ENCODE assay signal across 8 cellular contexts in genomic region chr19:13441810-13442512, GRCh38.
DNase-seq lines count a peak whose midpoint lies in the region; ATAC-seq and TF ChIP-seq lines count a peak whose summit lies in the region.

No MANE protein-coding gene starts in this region.

- DNase-seq in CD4-positive, CD25-positive, alpha-beta regulatory T cell = peak; percentile 3 to 33 (median 30)
- peak; percentile 71 for DNase-seq in Karpas-422
- DNase-seq in activated CD4-positive, alpha-beta memory T cell treated with anti-CD3 and anti-CD28 coated beads for 36 hours = peak; percentile 52
- DNase-seq in fibroblast of lung (ENCODE audit: low read depth in 2 of 2) = peak; percentile 37 to 38
- DNase-seq in stimulated activated CD4-positive, alpha-beta T cell treated with anti-CD3 and anti-CD28 coated beads, Interleukin-4, amount 100 ng/mL, for 48 hours (ENCODE audit: low read depth in 2 of 2) = peak; percentile 7 to 35
- DNase-seq in SKM-1 treated with dmso at 0.1 percent for 144 hours (lab: John Stamatoyannopoulos, UW; ENCODE audit: unreplicated experiment) = no peak
- no peak for DNase-seq in hippocampal formation (lab: John Stamatoyannopoulos, UW)

- H3K27ac ChIP-seq in CD4-positive, CD25-positive, alpha-beta regulatory T cell (ENCODE audit: insufficient read depth, low read length, poor library complexity, severe bottlenecking) = no peak overlapping the region
- H3K27ac ChIP-seq in Karpas-422 (ENCODE audit: low read length) (no peak overlapping the region), fibroblast of lung (ENCODE audit: insufficient read depth, low read length) (no peak overlapping the region)

- intact Hi-C loops in activated CD4-positive, alpha-beta memory T cell treated with anti-CD3 and anti-CD28 coated beads for 36 hours (cut with micrococcal nuclease) = no loop called here

- H3K79me2 ChIP-seq in Karpas-422 (ENCODE audit: low read length) (no peaks in the 10 kb centered on the region), fibroblast of lung (ENCODE audit: control insufficient read depth, insufficient read depth, low read length) (no peaks in the 10 kb centered on the region)

- H3K4me3 Mint-ChIP-seq in CD4-positive, CD25-positive, alpha-beta regulatory T cell = no peak overlapping the region
- H3K4me3 Mint-ChIP-seq in activated CD4-positive, alpha-beta memory T cell treated with anti-CD3 and anti-CD28 coated beads for 36 hours = no peak overlapping the region
- H3K4me3 Mint-ChIP-seq in activated T-helper 17 cell treated with anti-CD3 and anti-CD28 coated beads, Interleukin-2, amount 50 U/mL, for 72 hours = no peak overlapping the region

- no peak for TF ChIP-seq CTCF in fibroblast of lung (conservative IDR thresholded peaks at IDR 0.05 in 1 of 2, IDR thresholded peaks at IDR 0.05 in 1 of 2; ENCODE audit: low read depth in 1 of 2, low read length in 2 of 2)

- H3K27ac Mint-ChIP-seq in CD4-positive, CD25-positive, alpha-beta regulatory T cell = no peak overlapping the region
- no peak overlapping the region for H3K27ac Mint-ChIP-seq in activated CD4-positive, alpha-beta memory T cell treated with anti-CD3 and anti-CD28 coated beads for 36 hours
- no peak overlapping the region for H3K27ac Mint-ChIP-seq in activated T-helper 17 cell treated with anti-CD3 and anti-CD28 coated beads, Interleukin-2, amount 50 U/mL, for 72 hours

- CTCF ChIA-PET in activated CD4-positive, alpha-beta memory T cell treated with anti-CD3 and anti-CD28 coated beads for 36 hours (lab: Charles Lee) = interaction anchor here (0.6 to 1.1 kb wide), 3 partner anchors 12 to 165 kb away, joined by 3 read pairs; no protein-coding TSS in a partner anchor

- H3K4me3 ChIP-seq in CD4-positive, CD25-positive, alpha-beta regulatory T cell (ENCODE audit: low read depth, low read length) = no peak overlapping the region
- H3K4me3 ChIP-seq in Karpas-422 (ENCODE audit: low read length) (no peak overlapping the region), fibroblast of lung (replicated peaks in 1 of 4; ENCODE audit: control extremely low read depth in 1 of 4, insufficient read depth in 1 of 4, low read depth in 3 of 4, low read length in 4 of 4) (no peak overlapping the region)

- H3K9me3 Mint-ChIP-seq in CD4-positive, CD25-positive, alpha-beta regulatory T cell = peaks cover 0 to 7% (median 2%) of the 10 kb centered on the region in 7 donors
- peaks cover 4% of the 10 kb centered on the region for H3K9me3 Mint-ChIP-seq in activated CD4-positive, alpha-beta memory T cell treated with anti-CD3 and anti-CD28 coated beads for 36 hours
- peaks cover 3% of the 10 kb centered on the region for H3K9me3 Mint-ChIP-seq in activated T-helper 17 cell treated with anti-CD3 and anti-CD28 coated beads, Interleukin-2, amount 50 U/mL, for 72 hours

- H3K27me3 Mint-ChIP-seq in CD4-positive, CD25-positive, alpha-beta regulatory T cell = no peaks in the 10 kb centered on the region
- H3K27me3 Mint-ChIP-seq in activated CD4-positive, alpha-beta memory T cell treated with anti-CD3 and anti-CD28 coated beads for 36 hours = peaks cover 10% of the 10 kb centered on the region
- H3K27me3 Mint-ChIP-seq in activated T-helper 17 cell treated with anti-CD3 and anti-CD28 coated beads, Interleukin-2, amount 50 U/mL, for 72 hours = peaks cover 21% of the 10 kb centered on the region

- H2AFZ ChIP-seq in Karpas-422 (ENCODE audit: low read length) (no peak overlapping the region), fibroblast of lung (ENCODE audit: low read length) (no peak overlapping the region)

- no peak for ATAC-seq in CD4-positive, CD25-positive, alpha-beta regulatory T cell (ENCODE audit: low read depth in 2 of 2)
- no peak for ATAC-seq in activated T-helper 17 cell treated with anti-CD3 and anti-CD28 coated beads, Interleukin-2, amount 50 U/mL, for 72 hours (replicated peaks)

- H3K4me1 ChIP-seq in CD4-positive, CD25-positive, alpha-beta regulatory T cell (ENCODE audit: control insufficient read depth, insufficient read depth, low read length, poor library complexity, severe bottlenecking) = no peaks in the 10 kb centered on the region
- H3K4me1 ChIP-seq in Karpas-422 (ENCODE audit: low read length) (no peaks in the 10 kb centered on the region), fibroblast of lung (ENCODE audit: control insufficient read depth, extremely low read depth, insufficient read depth, low read length) (no peaks in the 10 kb centered on the region)

- H3K9ac ChIP-seq in Karpas-422 (ENCODE audit: low read length) = no peak overlapping the region
- no peak overlapping the region for H3K9ac ChIP-seq in fibroblast of lung (ENCODE audit: insufficient read depth, low read length)

- H3K36me3 ChIP-seq in CD4-positive, CD25-positive, alpha-beta regulatory T cell (ENCODE audit: control insufficient read depth, insufficient read depth, low read length) = no peaks in the 10 kb centered on the region
- H3K36me3 ChIP-seq in Karpas-422 (ENCODE audit: insufficient read depth, low read length) = no peaks in the 10 kb centered on the region
- no peaks in the 10 kb centered on the region for H3K36me3 ChIP-seq in fibroblast of lung (ENCODE audit: control insufficient read depth, insufficient read depth, low read length)

- no peak overlapping the region for H3K4me2 ChIP-seq in Karpas-422 (ENCODE audit: low read depth, low read length, poor library complexity, severe bottlenecking)
- H3K4me2 ChIP-seq in fibroblast of lung (ENCODE audit: extremely low read depth, insufficient read depth, low read length) = no peak overlapping the region

- H3K9me2 ChIP-seq in Karpas-422 (replicated peaks; ENCODE audit: insufficient read depth, low read length) = no peaks in the 10 kb centered on the region

- POLR2A ChIA-PET in activated CD4-positive, alpha-beta memory T cell treated with anti-CD3 and anti-CD28 coated beads for 36 hours (lab: Charles Lee) = no interaction called here

- H4K20me1 ChIP-seq in Karpas-422 (ENCODE audit: insufficient read depth, low read depth, low read length) (no peaks in the 10 kb centered on the region), fibroblast of lung (ENCODE audit: control insufficient read depth, extremely low read depth, insufficient read depth, low read length) (no peaks in the 10 kb centered on the region)

- H3K27me3 ChIP-seq in CD4-positive, CD25-positive, alpha-beta regulatory T cell (ENCODE audit: control insufficient read depth, insufficient read depth, low read length) = no peaks in the 10 kb centered on the region
- H3K27me3 ChIP-seq in Karpas-422 (ENCODE audit: low read length) (no peaks in the 10 kb centered on the region), fibroblast of lung (ENCODE audit: control insufficient read depth, insufficient read depth, low read length) (no peaks in the 10 kb centered on the region)

- no peaks in the 10 kb centered on the region for H3K36me3 Mint-ChIP-seq in CD4-positive, CD25-positive, alpha-beta regulatory T cell
- no peaks in the 10 kb centered on the region for H3K36me3 Mint-ChIP-seq in activated CD4-positive, alpha-beta memory T cell treated with anti-CD3 and anti-CD28 coated beads for 36 hours
- H3K36me3 Mint-ChIP-seq in activated T-helper 17 cell treated with anti-CD3 and anti-CD28 coated beads, Interleukin-2, amount 50 U/mL, for 72 hours (ENCODE audit: low read depth) = no peaks in the 10 kb centered on the region

- H3K9me3 ChIP-seq in CD4-positive, CD25-positive, alpha-beta regulatory T cell (ENCODE audit: control insufficient read depth in 2 of 2, low read length in 2 of 2) = no peaks in the 10 kb centered on the region
- no peaks in the 10 kb centered on the region for H3K9me3 ChIP-seq in Karpas-422 (ENCODE audit: low read length)
- no peaks in the 10 kb centered on the region for H3K9me3 ChIP-seq in fibroblast of lung (ENCODE audit: control insufficient read depth, insufficient read depth, low read depth, low read length)

- no peaks in the 10 kb centered on the region for H3K4me1 Mint-ChIP-seq in CD4-positive, CD25-positive, alpha-beta regulatory T cell
- no peaks in the 10 kb centered on the region for H3K4me1 Mint-ChIP-seq in activated CD4-positive, alpha-beta memory T cell treated with anti-CD3 and anti-CD28 coated beads for 36 hours (ENCODE audit: low read depth)
- H3K4me1 Mint-ChIP-seq in activated T-helper 17 cell treated with anti-CD3 and anti-CD28 coated beads, Interleukin-2, amount 50 U/mL, for 72 hours = no peaks in the 10 kb centered on the region

Comparison
In these comparisons a context has a peak if more than half of its experiments do, and no peak if none do; other contexts are left out.
1. DNase-seq: peak in CD4-positive, CD25-positive, alpha-beta regulatory T cell (3 of 3), Karpas-422 (single experiment), activated CD4-positive, alpha-beta memory T cell treated with anti-CD3 and anti-CD28 coated beads for 36 hours (single experiment), fibroblast of lung (2 of 2) and stimulated activated CD4-positive, alpha-beta T cell treated with anti-CD3 and anti-CD28 coated beads, Interleukin-4, amount 100 ng/mL, for 48 hours (2 of 2); none in SKM-1 treated with dmso at 0.1 percent for 144 hours (single experiment) and hippocampal formation (0 of 2).